In genomic region chr12:10362828-10363664, GRCh38 we compare ENCODE assay signal across 11 cellular contexts. TPM values are rescaled to one million over a fixed set of nuclear protein-coding genes. Genes with fewer than 3 reads are reported as not detected.
DNase-seq lines count a peak whose midpoint lies in the region; ATAC-seq, FAIRE-seq and TF ChIP-seq lines count a peak whose summit lies in the region.
"Had no signal": no experiment of that assay in that cellular context is flagged by ENCODE, and none has a peak within 500 bp of the region (broad histone marks: within the 10 kb centered on the region; RNA-seq: fewer than 3 reads in every experiment).

No MANE protein-coding gene starts in this region.

- H4K20me1 ChIP-seq in astrocyte (ENCODE audit: insufficient read depth, low read length) (no peaks in the 10 kb centered on the region), Karpas-422 (ENCODE audit: insufficient read depth, low read depth, low read length) (no peaks in the 10 kb centered on the region)

- peaks cover 14% of the 10 kb centered on the region for H3K4me1 Mint-ChIP-seq in astrocyte (ENCODE audit: low read depth, unreplicated experiment)
- peaks cover 2% of the 10 kb centered on the region for H3K4me1 Mint-ChIP-seq in glutamatergic neuron (ENCODE audit: low read depth, unreplicated experiment)

- intact Hi-C loops in heart right ventricle (cut with DNase I) = loop anchor here in 3 of 10 donors (5.0 to 10.0 kb wide), 4 partner anchors 128 to 362 kb away; partner anchors contain the start of genes GABARAPL1 (in 1 of the 3) and YBX3 (in 1 of the 3)
- intact Hi-C loops in Right ventricle myocardium inferior (cut with DNase I) = loop anchor here (10.0 kb wide), 2 partner anchors 148 to 362 kb away; partner anchors contain the start of genes GABARAPL1 and YBX3
- intact Hi-C loops in right lobe of liver (cut with DNase I) = no loop called here

- peaks cover 4% of the 10 kb centered on the region for H3K36me3 Mint-ChIP-seq in astrocyte (ENCODE audit: low read depth, unreplicated experiment)
- H3K36me3 Mint-ChIP-seq in glutamatergic neuron (ENCODE audit: unreplicated experiment) = no peaks in the 10 kb centered on the region

- TF ChIP-seq CTCF in heart right ventricle (IDR thresholded peaks at IDR 0.05) (no peak), astrocyte (IDR thresholded peaks at IDR 0.05; ENCODE audit: insufficient read depth, low read depth, low read length) (no peak), right lobe of liver (IDR thresholded peaks at IDR 0.05) (no peak), glutamatergic neuron (IDR thresholded peaks at IDR 0.05; ENCODE audit: partially characterized antibody, unreplicated experiment) (no peak)

- H3K27ac ChIP-seq in heart right ventricle (peak overlapping the region in 9 of 10 donors; percentile 46 to 97 (median 93)), astrocyte (ENCODE audit: low read depth, low read length) (no peak overlapping the region), right lobe of liver (peak overlapping the region in 2 of 3 donors; percentile 99), Karpas-422 (ENCODE audit: low read length) (no peak overlapping the region)

- WGBS in heart right ventricle, 2 donors = 60 to 61% methylated on average over 9 of the region's 9 CpGs
- WGBS in right lobe of liver (ENCODE audit: insufficient coverage, low coverage, low lambda C conversion rate, missing lambda C conversion rate) = 59% methylated on average over 8 of the region's 9 CpGs

- H3K4me1 ChIP-seq in heart right ventricle (peaks cover 0 to 54% (median 27%) of the 10 kb centered on the region in 9 donors), astrocyte (ENCODE audit: insufficient read depth, low read length) (peaks cover 34% of the 10 kb centered on the region), right lobe of liver (peaks cover 0 to 5% (median 0%) of the 10 kb centered on the region in 4 donors), Karpas-422 (ENCODE audit: low read length) (peaks cover 19% of the 10 kb centered on the region)

- peak overlapping the region; percentile 86 for H3K9ac ChIP-seq in astrocyte (ENCODE audit: low read length)
- H3K9ac ChIP-seq in Karpas-422 (ENCODE audit: low read length) = no peak overlapping the region

- H3K9me3 Mint-ChIP-seq in astrocyte (ENCODE audit: unreplicated experiment) (peaks cover 4% of the 10 kb centered on the region), glutamatergic neuron (ENCODE audit: unreplicated experiment) (no peaks in the 10 kb centered on the region)

- no peak for TF ChIP-seq POLR2A in right lobe of liver (IDR thresholded peaks at IDR 0.05)

- H3K9me3 ChIP-seq in heart right ventricle (peaks cover 0 to under 1% (median 0%) of the 10 kb centered on the region in 11 donors), astrocyte (ENCODE audit: insufficient read depth, low read depth, low read length) (peaks cover 4% of the 10 kb centered on the region), right lobe of liver (no peaks in the 10 kb centered on the region), Karpas-422 (ENCODE audit: low read length) (no peaks in the 10 kb centered on the region)

- DNase-seq in heart right ventricle (no peak), Right ventricle myocardium inferior (ENCODE audit: missing footprints) (no peak), astrocyte (ENCODE audit: low read depth) (peak; percentile 51), right lobe of liver (no peak), urothelium cell line (ENCODE audit: low spot score) (peak; percentile 44), HTR-8/SVneo (ENCODE audit: insufficient read length, low spot score) (no peak), glutamatergic neuron (no peak), Karpas-422 (no peak)
- DNase-seq: DMS 273 treated with DMSO at 0.1 percent for 48 hours; NCI-H2171 treated with DMSO at 0.1 percent for 48 hours; stimulated activated naive CD4-positive, alpha-beta T cell treated with Interleukin-2 at 50 U/mL for 16 hours had no signal

- H3K27me3 ChIP-seq in heart right ventricle = no peaks in the 10 kb centered on the region
- H3K27me3 ChIP-seq in astrocyte (ENCODE audit: insufficient read depth, low read length) = no peaks in the 10 kb centered on the region
- no peaks in the 10 kb centered on the region for H3K27me3 ChIP-seq in right lobe of liver
- H3K27me3 ChIP-seq in Karpas-422 (ENCODE audit: low read length) = no peaks in the 10 kb centered on the region

- H3K4me3 ChIP-seq in heart right ventricle = peak overlapping the region in 5 of 10 donors; percentile 53 to 96 (median 76)
- no peak overlapping the region for H3K4me3 ChIP-seq in astrocyte (ENCODE audit: insufficient read depth, low read depth, low read length)
- H3K4me3 ChIP-seq in right lobe of liver = no peak overlapping the region
- H3K4me3 ChIP-seq in Karpas-422 (ENCODE audit: low read length) = no peak overlapping the region

- no peak for FAIRE-seq in astrocyte (lab: Jason Lieb, UNC)
- FAIRE-seq in urothelium cell line (lab: Jason Lieb, UNC) = no peak
- no peak for FAIRE-seq in HTR-8/SVneo (lab: Jason Lieb, UNC)

- ATAC-seq in heart right ventricle (no peak), Right ventricle myocardium inferior (no peak), right lobe of liver (no peak)

- peak overlapping the region; percentile 99 for H2AFZ ChIP-seq in astrocyte (ENCODE audit: low read depth, low read length)
- no peak overlapping the region for H2AFZ ChIP-seq in Karpas-422 (ENCODE audit: low read length)

- no peaks in the 10 kb centered on the region for H3K9me2 ChIP-seq in Karpas-422 (replicated peaks; ENCODE audit: insufficient read depth, low read length)

- H3K79me2 ChIP-seq in astrocyte (ENCODE audit: insufficient read depth, low read length) = no peaks in the 10 kb centered on the region
- H3K79me2 ChIP-seq in Karpas-422 (ENCODE audit: low read length) = no peaks in the 10 kb centered on the region

- H3K27ac Mint-ChIP-seq in astrocyte (ENCODE audit: unreplicated experiment) (no peak overlapping the region), glutamatergic neuron (ENCODE audit: unreplicated experiment) (no peak overlapping the region)

- H3K27me3 Mint-ChIP-seq in astrocyte (ENCODE audit: low read depth, unreplicated experiment) (no peaks in the 10 kb centered on the region), glutamatergic neuron (ENCODE audit: unreplicated experiment) (no peaks in the 10 kb centered on the region)

- H3K4me2 ChIP-seq in astrocyte (ENCODE audit: low read length) (peak overlapping the region; percentile 97), Karpas-422 (ENCODE audit: low read depth, low read length, poor library complexity, severe bottlenecking) (no peak overlapping the region)

- H3K36me3 ChIP-seq in heart right ventricle (no peaks in the 10 kb centered on the region), astrocyte (ENCODE audit: insufficient read depth, low read length) (no peaks in the 10 kb centered on the region), right lobe of liver (no peaks in the 10 kb centered on the region), Karpas-422 (ENCODE audit: insufficient read depth, low read length) (no peaks in the 10 kb centered on the region)

- H3K4me3 Mint-ChIP-seq in astrocyte (ENCODE audit: unreplicated experiment) = peak overlapping the region; percentile 58
- no peak overlapping the region for H3K4me3 Mint-ChIP-seq in glutamatergic neuron (ENCODE audit: unreplicated experiment)

RNA-seq across cellular contexts. Expression of gene KLRK1, which starts 26.8 kb away (rescaled TPM):
- total RNA-seq in heart right ventricle = 1 to 10 TPM in 2 of 10 donors, under 1 TPM in 7, not detected in 1; 0.15 to 5.2 (median 0.57) TPM
- 1 to 10 TPM in 1 of 2 donors, under 1 TPM in 1; 0.49 to 1.5 TPM for polyA plus RNA-seq in heart right ventricle
- 1.2 TPM for total RNA-seq in Right ventricle myocardium inferior
- 0.73 and 1.1 TPM in 2 replicates for total RNA-seq in astrocyte
- total RNA-seq in right lobe of liver = 1 to 10 TPM in 3 of 6 experiments, under 1 TPM in 3; 0.24 to 1.5 (median 1.0) TPM
- total RNA-seq in glutamatergic neuron (ENCODE audit: unreplicated experiment) = not detected
- total RNA-seq in Karpas-422 (2014; rRNA removed; shearing (Covaris generic); ENCODE audit: low replicate concordance) = not detected in 2 replicates

RNA-seq across cellular contexts. Expression of gene KLRC4, which starts 46.5 kb away (rescaled TPM):
- total RNA-seq in heart right ventricle (under 1 TPM in 2 of 10 donors, not detected in 8; 0.67 to 0.90 TPM), Right ventricle myocardium inferior (not detected), astrocyte (0.53 and 0.70 TPM in 2 replicates), right lobe of liver (under 1 TPM in 1 of 6 experiments, not detected in 5; 0.39 TPM), glutamatergic neuron (ENCODE audit: unreplicated experiment) (not detected)
- polyA plus RNA-seq in heart right ventricle = not detected
- not detected in 2 replicates for total RNA-seq in Karpas-422 (2014; rRNA removed; shearing (Covaris generic); ENCODE audit: low replicate concordance)

RNA-seq across cellular contexts. Expression of gene KLRD1, which starts 55.4 kb away (rescaled TPM):
- total RNA-seq in heart right ventricle (1 to 10 TPM in 8 of 10 donors, under 1 TPM in 2; 0.81 to 5.7 (median 1.2) TPM), Right ventricle myocardium inferior (2.3 TPM), astrocyte (0.45 and 0.91 TPM in 2 replicates), right lobe of liver (1 to 10 TPM in 3 of 6 experiments, under 1 TPM in 3; 0.68 to 2.3 (median 1.1) TPM), glutamatergic neuron (ENCODE audit: unreplicated experiment) (0.25 TPM)
- polyA plus RNA-seq in heart right ventricle = under 1 TPM; 0.22 to 0.59 TPM
- not detected in 2 replicates for total RNA-seq in Karpas-422 (2014; rRNA removed; shearing (Covaris generic); ENCODE audit: low replicate concordance)

RNA-seq across cellular contexts. Expression of gene KLRC3, which starts 57.3 kb away (rescaled TPM):
- total RNA-seq in heart right ventricle (under 1 TPM in 1 of 10 donors, not detected in 9; 0.62 TPM), Right ventricle myocardium inferior (not detected), astrocyte (0.94 and 1.2 TPM in 2 replicates), right lobe of liver (not detected), glutamatergic neuron (ENCODE audit: unreplicated experiment) (not detected)
- under 1 TPM in 1 of 2 donors, not detected in 1; 0.07 TPM for polyA plus RNA-seq in heart right ventricle
- not detected in 2 replicates for total RNA-seq in Karpas-422 (2014; rRNA removed; shearing (Covaris generic); ENCODE audit: low replicate concordance)

Comparison
In these comparisons a context has a peak if more than half of its experiments do, and no peak if none do; other contexts are left out.
1. DNase-seq: peak in astrocyte (single experiment) and urothelium cell line (single experiment); none in heart right ventricle (0 of 2), Right ventricle myocardium inferior (single experiment), right lobe of liver (0 of 3), HTR-8/SVneo (single experiment), glutamatergic neuron (single experiment) and Karpas-422 (single experiment).
2. H3K27ac ChIP-seq: peak in heart right ventricle (9 of 10) and right lobe of liver (2 of 3); none in astrocyte (single experiment) and Karpas-422 (single experiment).